11 cellular contexts compared by ENCODE assay signal in the genomic region with DNA sequence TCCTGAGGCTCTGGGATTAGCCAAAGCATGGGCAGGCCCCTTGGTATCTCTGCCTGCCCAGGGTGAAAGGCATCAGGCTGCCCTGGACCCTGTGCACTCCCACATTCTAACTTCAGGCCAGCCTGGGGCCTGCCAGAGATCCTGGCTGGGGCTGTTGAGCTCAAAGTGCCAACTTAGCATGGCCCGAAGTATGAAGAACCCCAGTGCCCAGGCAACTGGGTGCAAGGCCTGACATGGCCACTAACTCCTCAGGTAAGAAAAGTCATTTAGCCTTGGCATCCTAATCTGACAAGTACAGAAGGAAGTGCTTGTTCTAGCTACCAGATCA. TPM values are rescaled to one million over a fixed set of nuclear protein-coding genes. Genes with fewer than 3 reads are reported as not detected.
A peak's percentile ranks its signal among the peaks of the same experiment; 100 is the strongest.
DNase-seq lines count a peak whose midpoint lies in the region; ATAC-seq and TF ChIP-seq lines count a peak whose summit lies in the region.
"Had no signal": no experiment of that assay in that cellular context is flagged by ENCODE, and none has a peak within 500 bp of the region (broad histone marks: within the 10 kb centered on the region; RNA-seq: fewer than 3 reads in every experiment).

No MANE protein-coding gene starts in this region.

- peak overlapping the region; percentile 61 to 81 for H3K4ac ChIP-seq in mesenchymal stem cell (ENCODE audit: low read depth in 1 of 2, low read length in 2 of 2)

- H3K4me3 Mint-ChIP-seq in T-helper 2 cell treated with Interferon-gamma antibody and Interleukin-4, amounts not matched to agents 5 μg/mL and 100 μg/mL, for 36 hours, result peak overlapping the region; percentile 36
- no peak overlapping the region for H3K4me3 Mint-ChIP-seq in brain
- H3K4me3 Mint-ChIP-seq: neural progenitor cell had no signal

- H3K27me3 ChIP-seq in mesenchymal stem cell (ENCODE audit: control insufficient read depth in 1 of 2, insufficient read depth in 1 of 2, low read length in 2 of 2) (no peaks in the 10 kb centered on the region), suprapubic skin (no peaks in the 10 kb centered on the region)
- H3K27me3 ChIP-seq: neural progenitor cell had no signal

- H3K4me1 ChIP-seq in mesenchymal stem cell (ENCODE audit: control insufficient read depth, insufficient read depth, low read depth, low read length) (peaks cover 12% of the 10 kb centered on the region), suprapubic skin (peaks cover 93% of the 10 kb centered on the region)

- H3K14ac ChIP-seq in mesenchymal stem cell (ENCODE audit: low read length in 2 of 2), result peak overlapping the region in 1 of 2 experiments; percentile 58

- peaks cover 53% of the 10 kb centered on the region for H3K79me1 ChIP-seq in mesenchymal stem cell (replicated peaks; ENCODE audit: low read length, poor library complexity, severe bottlenecking)

- no peak for ATAC-seq in HG03196 (IDR thresholded peaks at IDR 0.05; ENCODE audit: unreplicated experiment)
- ATAC-seq: Panc1 had no signal

- peaks cover 72% of the 10 kb centered on the region for H3K4me1 Mint-ChIP-seq in T-helper 2 cell treated with Interferon-gamma antibody and Interleukin-4, amounts not matched to agents 5 μg/mL and 100 μg/mL, for 36 hours (ENCODE audit: low read depth)
- peaks cover 90% of the 10 kb centered on the region for H3K4me1 Mint-ChIP-seq in brain

- H3K23ac ChIP-seq in mesenchymal stem cell (ENCODE audit: low read length in 2 of 2), result peak overlapping the region in 1 of 2 experiments; percentile 14

- H3K9me3 Mint-ChIP-seq in T-helper 2 cell treated with Interferon-gamma antibody and Interleukin-4, amounts not matched to agents 5 μg/mL and 100 μg/mL, for 36 hours, result no peaks in the 10 kb centered on the region
- H3K9me3 Mint-ChIP-seq in brain, result no peaks in the 10 kb centered on the region
- H3K9me3 Mint-ChIP-seq: neural progenitor cell had no signal

- H3K27ac Mint-ChIP-seq in T-helper 2 cell treated with Interferon-gamma antibody and Interleukin-4, amounts not matched to agents 5 μg/mL and 100 μg/mL, for 36 hours, result peak overlapping the region; percentile 84
- peak overlapping the region; percentile 56 to 98 (median 88) for H3K27ac Mint-ChIP-seq in brain

- H3K9me3 ChIP-seq in mesenchymal stem cell (ENCODE audit: control insufficient read depth, low read length), result no peaks in the 10 kb centered on the region
- no peaks in the 10 kb centered on the region for H3K9me3 ChIP-seq in suprapubic skin

- H2BK15ac ChIP-seq in mesenchymal stem cell (ENCODE audit: low read depth, poor library complexity, severe bottlenecking), result peak overlapping the region; percentile 62

- TF ChIP-seq EP300 in suprapubic skin (IDR thresholded peaks at IDR 0.05), result no peak

- peak overlapping the region; percentile 56 to 91 for H3K18ac ChIP-seq in mesenchymal stem cell (ENCODE audit: low read depth in 1 of 2, low read length in 2 of 2)

- peak overlapping the region in 1 of 2 experiments; percentile 53 for H3K4me3 ChIP-seq in mesenchymal stem cell (ENCODE audit: insufficient read depth in 1 of 2, low read depth in 1 of 2, low read length in 2 of 2)
- H3K4me3 ChIP-seq in suprapubic skin, result no peak overlapping the region
- H3K4me3 ChIP-seq: neural progenitor cell had no signal

- H3K27ac ChIP-seq in mesenchymal stem cell (ENCODE audit: low read length, poor library complexity, severe bottlenecking), result no peak overlapping the region
- H3K27ac ChIP-seq in suprapubic skin, result peak overlapping the region; percentile 76

- TF ChIP-seq CTCF in brain (conservative IDR thresholded peaks at IDR 0.05), result no peak
- no peak for TF ChIP-seq CTCF in suprapubic skin (IDR thresholded peaks at IDR 0.05)

- no peak overlapping the region for H2AK5ac ChIP-seq in mesenchymal stem cell (ENCODE audit: low read length, severe bottlenecking)

- no peak for DNase-seq in T-helper 2 cell treated with Interferon-gamma antibody and Interleukin-4, amounts not matched to agents 5 μg/mL and 100 μg/mL, for 36 hours (ENCODE audit: low spot score)
- no peak for DNase-seq in T-helper 2 cell
- no peak for DNase-seq in mesenchymal stem cell
- DNase-seq in suprapubic skin (ENCODE audit: low spot score in 2 of 2), result no peak
- DNase-seq in HuH-7 (ENCODE audit: low spot score), result no peak
- DNase-seq in stimulated activated CD4-positive, alpha-beta T cell treated with anti-CD3 and anti-CD28 coated beads, Interleukin-4, amount 100 ng/mL, for 24 hours, result no peak
- DNase-seq: 8988T had no signal

- no peak for TF ChIP-seq POLR2A in suprapubic skin (IDR thresholded peaks at IDR 0.05)

- peak overlapping the region; percentile 43 for H4K91ac ChIP-seq in mesenchymal stem cell (ENCODE audit: low read length)

- H4K8ac ChIP-seq in mesenchymal stem cell (ENCODE audit: low read length), result peak overlapping the region; percentile 58

- no peaks in the 10 kb centered on the region for H3K27me3 Mint-ChIP-seq in T-helper 2 cell treated with Interferon-gamma antibody and Interleukin-4, amounts not matched to agents 5 μg/mL and 100 μg/mL, for 36 hours (ENCODE audit: low read depth)
- no peaks in the 10 kb centered on the region for H3K27me3 Mint-ChIP-seq in brain

- H3K9ac ChIP-seq in mesenchymal stem cell (ENCODE audit: low read length), result peak overlapping the region; percentile 33
- H3K9ac ChIP-seq: neural progenitor cell had no signal

- WGBS in mesenchymal stem cell, result 90% methylated on average over 1 of the region's 1 CpG
- 71% methylated on average over 1 of the region's 1 CpG for WGBS in suprapubic skin

- peaks cover 49% of the 10 kb centered on the region for H3K36me3 Mint-ChIP-seq in T-helper 2 cell treated with Interferon-gamma antibody and Interleukin-4, amounts not matched to agents 5 μg/mL and 100 μg/mL, for 36 hours (ENCODE audit: low read depth)
- H3K36me3 Mint-ChIP-seq in brain, result peaks cover 55% of the 10 kb centered on the region

- H3K36me3 ChIP-seq in mesenchymal stem cell (ENCODE audit: control insufficient read depth in 1 of 2, insufficient read depth in 2 of 2, low read depth in 1 of 2, low read length in 2 of 2), result peaks cover 4 to 60% of the 10 kb centered on the region in 2 experiments
- H3K36me3 ChIP-seq in suprapubic skin, result peaks cover 24% of the 10 kb centered on the region
- H3K36me3 ChIP-seq: neural progenitor cell had no signal

- peak overlapping the region; percentile 61 to 84 for H2BK12ac ChIP-seq in mesenchymal stem cell (ENCODE audit: low read length in 2 of 2)

- H2BK120ac ChIP-seq in mesenchymal stem cell (ENCODE audit: low read depth, low read length), result no peak overlapping the region

- H3K4me2 ChIP-seq in mesenchymal stem cell (ENCODE audit: low read length, poor library complexity, severe bottlenecking), result no peak overlapping the region
- H3K4me2 ChIP-seq: neural progenitor cell had no signal

- no peak overlapping the region for H2AFZ ChIP-seq in mesenchymal stem cell (ENCODE audit: low read depth, low read length)
- H2AFZ ChIP-seq: neural progenitor cell had no signal

- H2BK5ac ChIP-seq in mesenchymal stem cell (ENCODE audit: low read depth, low read length, poor library complexity, severe bottlenecking), result no peak overlapping the region

RNA-seq across cellular contexts. Expression of a gene that starts 43.2 kb away (rescaled TPM):
- polyA plus RNA-seq in brain (ENCODE audit: insufficient read depth, low read depth, low replicate concordance), result 25.9 TPM
- polyA plus RNA-seq in mesenchymal stem cell (2013, experiment 1 of 2), result 8.0 TPM
- polyA plus RNA-seq in mesenchymal stem cell (2013, experiment 2 of 2), result 7.7 TPM
- total RNA-seq in suprapubic skin, result 10 to 100 TPM; 63.5 to 75.5 (median 67.3) TPM
